In the genomic region with DNA sequence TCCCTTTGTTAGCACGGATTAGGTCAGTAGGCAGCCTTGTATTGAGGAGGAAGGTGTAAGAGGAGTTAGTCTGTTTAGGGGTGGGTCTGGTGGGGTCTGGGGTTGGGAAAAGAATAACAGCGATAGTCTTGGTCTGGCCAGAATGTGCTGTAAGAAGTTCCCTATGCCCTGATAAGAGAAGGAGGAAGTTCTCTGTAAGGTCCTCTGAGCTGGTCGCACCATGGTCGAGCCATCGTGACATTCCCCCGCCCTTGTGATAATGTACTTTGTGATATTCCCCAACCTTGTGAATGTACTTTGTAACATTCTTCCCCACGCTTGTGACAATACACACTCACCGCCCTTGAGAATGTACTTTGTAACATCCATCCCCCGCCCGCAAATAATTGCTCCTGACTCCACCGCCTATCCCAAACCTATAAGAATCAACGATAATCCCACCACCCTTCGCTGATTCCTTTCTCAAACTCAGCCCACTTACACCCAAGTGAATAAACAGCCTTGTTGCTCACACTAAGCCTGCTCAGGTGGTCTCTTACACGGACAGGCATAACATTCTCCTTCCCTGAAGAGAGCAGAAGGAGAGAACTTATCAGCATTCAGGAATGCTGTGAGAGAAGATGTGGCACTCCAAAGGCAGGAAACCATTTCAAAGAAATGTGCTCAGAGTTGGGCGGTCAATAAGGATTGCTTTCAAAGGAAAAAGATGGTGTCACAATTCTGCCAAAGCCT, we compare ENCODE assay signal across 1 cellular context.
TF ChIP-seq lines count a peak whose summit lies in the region.

No MANE protein-coding gene starts in this region.

TF ChIP-seq in GM23338, 12 proteins besides CTCF, POLR2A, EP300 and RAD21 (continued from another document):
- TF ChIP-seq, protein P1, sequence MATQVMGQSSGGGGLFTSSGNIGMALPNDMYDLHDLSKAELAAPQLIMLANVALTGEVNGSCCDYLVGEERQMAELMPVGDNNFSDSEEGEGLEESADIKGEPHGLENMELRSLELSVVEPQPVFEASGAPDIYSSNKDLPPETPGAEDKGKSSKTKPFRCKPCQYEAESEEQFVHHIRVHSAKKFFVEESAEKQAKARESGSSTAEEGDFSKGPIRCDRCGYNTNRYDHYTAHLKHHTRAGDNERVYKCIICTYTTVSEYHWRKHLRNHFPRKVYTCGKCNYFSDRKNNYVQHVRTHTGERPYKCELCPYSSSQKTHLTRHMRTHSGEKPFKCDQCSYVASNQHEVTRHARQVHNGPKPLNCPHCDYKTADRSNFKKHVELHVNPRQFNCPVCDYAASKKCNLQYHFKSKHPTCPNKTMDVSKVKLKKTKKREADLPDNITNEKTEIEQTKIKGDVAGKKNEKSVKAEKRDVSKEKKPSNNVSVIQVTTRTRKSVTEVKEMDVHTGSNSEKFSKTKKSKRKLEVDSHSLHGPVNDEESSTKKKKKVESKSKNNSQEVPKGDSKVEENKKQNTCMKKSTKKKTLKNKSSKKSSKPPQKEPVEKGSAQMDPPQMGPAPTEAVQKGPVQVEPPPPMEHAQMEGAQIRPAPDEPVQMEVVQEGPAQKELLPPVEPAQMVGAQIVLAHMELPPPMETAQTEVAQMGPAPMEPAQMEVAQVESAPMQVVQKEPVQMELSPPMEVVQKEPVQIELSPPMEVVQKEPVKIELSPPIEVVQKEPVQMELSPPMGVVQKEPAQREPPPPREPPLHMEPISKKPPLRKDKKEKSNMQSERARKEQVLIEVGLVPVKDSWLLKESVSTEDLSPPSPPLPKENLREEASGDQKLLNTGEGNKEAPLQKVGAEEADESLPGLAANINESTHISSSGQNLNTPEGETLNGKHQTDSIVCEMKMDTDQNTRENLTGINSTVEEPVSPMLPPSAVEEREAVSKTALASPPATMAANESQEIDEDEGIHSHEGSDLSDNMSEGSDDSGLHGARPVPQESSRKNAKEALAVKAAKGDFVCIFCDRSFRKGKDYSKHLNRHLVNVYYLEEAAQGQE (IDR thresholded peaks at IDR 0.05; ENCODE audit: unreplicated experiment) = no peak
- TF ChIP-seq JUNB (IDR thresholded peaks at IDR 0.05; ENCODE audit: unreplicated experiment) (no peak), ZNF331 (CRISPR knock-in tag; IDR thresholded peaks at IDR 0.05; ENCODE audit: low read depth) (no peak), STAT1 (IDR thresholded peaks at IDR 0.05; ENCODE audit: unreplicated experiment) (no peak), EZH2 (IDR thresholded peaks at IDR 0.05; ENCODE audit: low read depth, unreplicated experiment) (no peak), CREB1 (CRISPR knock-in tag; IDR thresholded peaks at IDR 0.05; ENCODE audit: low read depth) (no peak)
- TF ChIP-seq, protein P2, sequence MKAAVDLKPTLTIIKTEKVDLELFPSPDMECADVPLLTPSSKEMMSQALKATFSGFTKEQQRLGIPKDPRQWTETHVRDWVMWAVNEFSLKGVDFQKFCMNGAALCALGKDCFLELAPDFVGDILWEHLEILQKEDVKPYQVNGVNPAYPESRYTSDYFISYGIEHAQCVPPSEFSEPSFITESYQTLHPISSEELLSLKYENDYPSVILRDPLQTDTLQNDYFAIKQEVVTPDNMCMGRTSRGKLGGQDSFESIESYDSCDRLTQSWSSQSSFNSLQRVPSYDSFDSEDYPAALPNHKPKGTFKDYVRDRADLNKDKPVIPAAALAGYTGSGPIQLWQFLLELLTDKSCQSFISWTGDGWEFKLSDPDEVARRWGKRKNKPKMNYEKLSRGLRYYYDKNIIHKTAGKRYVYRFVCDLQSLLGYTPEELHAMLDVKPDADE (IDR thresholded peaks at IDR 0.05) = no peak
